ENCODE assay signal across 1 cellular context in genomic region chr11:65718531-65718930, GRCh38.
TF ChIP-seq lines count a peak whose summit lies in the region.

No MANE protein-coding gene starts in this region.

TF ChIP-seq in IMR-90, 13 proteins besides CTCF, POLR2A, EP300 and RAD21 (continued from another document):
- TF ChIP-seq ELK1 (IDR thresholded peaks at IDR 0.05; ENCODE audit: borderline replicate concordance, low read depth, low read length), result no peak
- no peak for TF ChIP-seq RCOR1 (IDR thresholded peaks at IDR 0.05; ENCODE audit: insufficient replicate concordance, low read length)
- no peak for TF ChIP-seq NFE2L2 (IDR thresholded peaks at IDR 0.05; ENCODE audit: low read depth, low read length)
- TF ChIP-seq BHLHE40 (IDR thresholded peaks at IDR 0.05; ENCODE audit: low read depth, low read length), result no peak
- TF ChIP-seq USF2 (IDR thresholded peaks at IDR 0.05; ENCODE audit: low read depth, low read length), result no peak
